12 cellular contexts compared by ENCODE assay signal in genomic region chr6:166466178-166467122, GRCh38.
DNase-seq lines count a peak whose midpoint lies in the region; ATAC-seq and TF ChIP-seq lines count a peak whose summit lies in the region.
"Had no signal": no experiment of that assay in that cellular context is flagged by ENCODE, and none has a peak within 500 bp of the region (broad histone marks: within the 10 kb centered on the region; RNA-seq: fewer than 3 reads in every experiment).

No MANE protein-coding gene starts in this region.

- peaks cover 2% of the 10 kb centered on the region for H3K36me3 ChIP-seq in mesodermal cell (ENCODE audit: control insufficient read depth, insufficient read depth, low read length)

- no peaks in the 10 kb centered on the region for H3K9me3 ChIP-seq in mesodermal cell (ENCODE audit: control insufficient read depth, low read length)
- H3K9me3 ChIP-seq: spleen had no signal

- no peak for TF ChIP-seq CTCF in AG04449 (IDR thresholded peaks at IDR 0.05; ENCODE audit: insufficient read depth, low read length, missing control alignments)

- ATAC-seq in GM18519 (IDR thresholded peaks at IDR 0.05; ENCODE audit: low FRiP score, unreplicated experiment) (no peak), GM21619 (IDR thresholded peaks at IDR 0.05; ENCODE audit: unreplicated experiment) (no peak)

- no peaks in the 10 kb centered on the region for H3K4me1 ChIP-seq in mesodermal cell (ENCODE audit: control insufficient read depth, insufficient read depth, low read length, poor library complexity, severe bottlenecking)

- H3K4me3 ChIP-seq in AG04449 (ENCODE audit: low read depth, low read length), result no peak overlapping the region
- H3K4me3 ChIP-seq in mesodermal cell (ENCODE audit: extremely low read depth, insufficient read depth, low read length, poor library complexity, severe bottlenecking), result no peak overlapping the region
- H3K4me3 ChIP-seq: spleen had no signal

- DNase-seq in AG04449 (ENCODE audit: low read depth, low spot score) (peak; percentile 65), HS-27A (ENCODE audit: low read depth) (peak; percentile 71), dedifferentiated amniotic fluid mesenchymal stem cell (ENCODE audit: extremely low spot score) (peak; percentile 82), SIG-M5 (lab: John Stamatoyannopoulos, UW) (no peak), NCI-H2029 (lab: John Stamatoyannopoulos, UW) (no peak)
- DNase-seq: DMS79, GOT3, SHP77, spleen had no signal

- WGBS in mesodermal cell (ENCODE audit: insufficient coverage in 2 of 2), 2 experiments, result 82% methylated on average over 8 to 9 of the region's 9 CpGs

- H3K27ac ChIP-seq in mesodermal cell (ENCODE audit: low read depth, low read length, severe bottlenecking), result peak overlapping the region; percentile 24
- H3K27ac ChIP-seq: spleen had no signal

- CTCF ChIA-PET in AG04449 (lab: Yijun Ruan, JAX), result interaction anchor here (0.9 to 2.2 kb wide), 7 partner anchors 9 to 309 kb away, joined by 3 to 11 read pairs (median 3); no protein-coding TSS in a partner anchor

- POLR2A ChIA-PET in AG04449 (lab: Yijun Ruan, JAX), result interaction anchor here (1.5 kb wide), 1 partner anchor 161 kb away, joined by 4 read pairs; the partner anchor contains the start of gene RPS6KA2

Comparison
In these comparisons a context has a peak if more than half of its experiments do, and no peak if none do; other contexts are left out.
1. DNase-seq: peak in AG04449 (single experiment), HS-27A (single experiment) and dedifferentiated amniotic fluid mesenchymal stem cell (single experiment); none in SIG-M5 (single experiment) and NCI-H2029 (single experiment).